In the genomic region with DNA sequence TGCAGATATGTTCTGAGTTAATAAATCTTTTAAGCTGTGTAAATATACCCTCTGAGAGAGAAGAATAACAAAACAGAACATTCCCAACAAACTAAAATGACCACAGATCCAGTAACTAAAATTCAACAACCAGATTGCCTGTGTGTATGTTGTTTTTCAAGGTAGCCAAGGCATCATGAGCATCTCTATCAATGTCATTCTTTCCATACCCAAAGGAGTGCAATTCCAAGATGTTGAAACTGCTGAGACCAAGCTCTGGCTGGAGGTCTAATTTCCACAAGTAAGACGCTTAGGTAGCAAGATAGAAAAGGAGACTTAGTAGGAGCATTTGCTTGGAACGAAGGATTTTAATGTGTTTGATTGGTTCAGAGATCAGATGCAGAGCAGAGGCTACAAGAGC, we compare ENCODE assay signal across 21 cellular contexts.
DNase-seq lines count a peak whose midpoint lies in the region; ATAC-seq and TF ChIP-seq lines count a peak whose summit lies in the region.
"Had no signal": no experiment of that assay in that cellular context is flagged by ENCODE, and none has a peak within 500 bp of the region (broad histone marks: within the 10 kb centered on the region; RNA-seq: fewer than 3 reads in every experiment).

No MANE protein-coding gene starts in this region.

- POLR2A ChIA-PET in IMR-90 (lab: Charles Lee; ENCODE audit: unreplicated experiment), result no interaction called here

- peak overlapping the region; percentile 77; the same call in 1 of the 2 replicates for H3K27ac ChIP-seq in IMR-90 (ENCODE audit: insufficient read depth, low read length)
- H3K27ac ChIP-seq in mesenchymal stem cell (ENCODE audit: low read length, poor library complexity, severe bottlenecking), result no peak overlapping the region
- H3K27ac ChIP-seq in thoracic aorta, result peak overlapping the region; percentile 10 to 33
- H3K27ac ChIP-seq: A549 had no signal

- DNase-seq in IMR-90 (peak; percentile 22), chondrocyte (ENCODE audit: low spot score) (no peak), mesenchymal stem cell (peak; percentile 85), thoracic aorta (ENCODE audit: low spot score) (no peak), glutamatergic neuron (no peak), OCI-M2 (lab: John Stamatoyannopoulos, UW; ENCODE audit: unreplicated experiment) (no peak)
- DNase-seq: C1 segment of cervical spinal cord; CD8-positive, alpha-beta memory T cell; DMS53; EL; KBM-7; MV-4-11; NCI-H1417; NCI-H187 treated with DMSO at 0.1 percent for 48 hours; NCI-H2227 treated with DMSO at 0.1 percent for 48 hours; NCI-H524; NCI-H82; OCI-M1; RPMI8226 had no signal

- H3K4me2 ChIP-seq in IMR-90 (ENCODE audit: low read depth, low read length), result no peak overlapping the region
- H3K4me2 ChIP-seq in mesenchymal stem cell (ENCODE audit: low read length, poor library complexity, severe bottlenecking), result no peak overlapping the region
- H3K4me2 ChIP-seq: A549 had no signal

- dilution Hi-C loops in IMR-90 (cut with HindIII; ENCODE audit: low sequenced_read_pairs, unreplicated experiment), result no loop called here

- CTCF ChIA-PET in IMR-90 (lab: Yijun Ruan, JAX), result interaction anchor here (1.1 kb wide), 1 partner anchor 43 kb away, joined by 3 read pairs; no protein-coding TSS in a partner anchor

- H3K36me3 Mint-ChIP-seq in chondrocyte (ENCODE audit: low read depth) (no peaks in the 10 kb centered on the region), glutamatergic neuron (ENCODE audit: unreplicated experiment) (no peaks in the 10 kb centered on the region)
- H3K36me3 Mint-ChIP-seq: CD8-positive, alpha-beta memory T cell had no signal

- H3K9me1 ChIP-seq in IMR-90 (ENCODE audit: insufficient read depth, low read length), result peaks cover 10% of the 10 kb centered on the region

- TF ChIP-seq RAD21 in IMR-90 (IDR thresholded peaks at IDR 0.05; ENCODE audit: low read length), result no peak

- H4K8ac ChIP-seq in IMR-90 (ENCODE audit: low read depth in 2 of 2, low read length in 2 of 2) (0 out of 4 replicates have a peak overlapping the region, but pooled peaks of 1 of the 2 experiments have one; percentile 32), mesenchymal stem cell (ENCODE audit: low read length) (no peak overlapping the region)

- H3K4me1 Mint-ChIP-seq in chondrocyte (ENCODE audit: low read depth) (peaks cover 51% of the 10 kb centered on the region), glutamatergic neuron (ENCODE audit: low read depth, unreplicated experiment) (peaks cover 10% of the 10 kb centered on the region)
- H3K4me1 Mint-ChIP-seq: CD8-positive, alpha-beta memory T cell had no signal

- TF ChIP-seq CTCF in IMR-90 (conservative IDR thresholded peaks at IDR 0.05; ENCODE audit: low read depth, low read length) (no peak), chondrocyte (IDR thresholded peaks at IDR 0.05) (no peak), thoracic aorta (IDR thresholded peaks at IDR 0.05) (no peak), glutamatergic neuron (IDR thresholded peaks at IDR 0.05; ENCODE audit: partially characterized antibody, unreplicated experiment) (no peak)

- H2AK5ac ChIP-seq in IMR-90 (ENCODE audit: low read depth, low read length) (no peak overlapping the region), mesenchymal stem cell (ENCODE audit: low read length, severe bottlenecking) (no peak overlapping the region)

- no peaks in the 10 kb centered on the region for H3K27me3 Mint-ChIP-seq in chondrocyte (ENCODE audit: low read depth)
- H3K27me3 Mint-ChIP-seq in glutamatergic neuron (ENCODE audit: unreplicated experiment), result no peaks in the 10 kb centered on the region
- H3K27me3 Mint-ChIP-seq: CD8-positive, alpha-beta memory T cell had no signal

- no peak overlapping the region for H3K9ac ChIP-seq in IMR-90 (ENCODE audit: low read depth, low read length)
- H3K9ac ChIP-seq in mesenchymal stem cell (ENCODE audit: low read length), result no peak overlapping the region

- H3K36me3 ChIP-seq in IMR-90 (ENCODE audit: control insufficient read depth, insufficient read depth, low read length) (no peaks in the 10 kb centered on the region), mesenchymal stem cell (ENCODE audit: control insufficient read depth in 1 of 2, insufficient read depth in 2 of 2, low read depth in 1 of 2, low read length in 2 of 2) (peaks cover 0 to 9% of the 10 kb centered on the region in 2 experiments), thoracic aorta (no peaks in the 10 kb centered on the region)

- H3K9me3 Mint-ChIP-seq in chondrocyte (ENCODE audit: low read depth) (no peaks in the 10 kb centered on the region), glutamatergic neuron (ENCODE audit: unreplicated experiment) (no peaks in the 10 kb centered on the region)

- ATAC-seq in IMR-90 (ENCODE audit: low read depth) (no peak; the same call in none of the 2 replicates), thoracic aorta (ENCODE audit: insufficient number of reproducible peaks, low FRiP score, low read depth) (no peak), GM18907 (IDR thresholded peaks at IDR 0.05; ENCODE audit: unreplicated experiment) (no peak)
- ATAC-seq: A549 had no signal

- peak overlapping the region; percentile 24 for H2BK5ac ChIP-seq in IMR-90 (ENCODE audit: low read depth, low read length, poor library complexity, severe bottlenecking)
- no peak overlapping the region for H2BK5ac ChIP-seq in mesenchymal stem cell (ENCODE audit: low read depth, low read length, poor library complexity, severe bottlenecking)

- no peak overlapping the region for H3K56ac ChIP-seq in IMR-90 (ENCODE audit: extremely low read depth, insufficient read depth, low read length)

- intact Hi-C loops in IMR-90 (cut with micrococcal nuclease), result no loop called here

- H4K5ac ChIP-seq in IMR-90 (ENCODE audit: low read depth, low read length), result no peak overlapping the region

- H4K20me1 ChIP-seq in IMR-90 (ENCODE audit: insufficient read depth, low read length), result 0 out of 2 replicates have a peak, but pooled peaks cover 2% of the 10 kb centered on the region

- no CpG with 5 or more reads among the region's 2 CpGs for WGBS in IMR-90 (ENCODE audit: extremely low coverage in 2 of 2, insufficient read length in 1 of 2), 2 experiments
- 52% methylated on average over 2 of the region's 2 CpGs for WGBS in mesenchymal stem cell

- H3K14ac ChIP-seq in IMR-90 (replicated peaks; ENCODE audit: low read depth, low read length) (no peak overlapping the region), mesenchymal stem cell (ENCODE audit: low read length in 2 of 2) (no peak overlapping the region)

- H3K9me3 ChIP-seq in IMR-90 (ENCODE audit: control insufficient read depth, insufficient read depth, low read length), result no peaks in the 10 kb centered on the region
- H3K9me3 ChIP-seq in mesenchymal stem cell (ENCODE audit: control insufficient read depth, low read length), result no peaks in the 10 kb centered on the region
- no peaks in the 10 kb centered on the region for H3K9me3 ChIP-seq in thoracic aorta
- H3K9me3 ChIP-seq: A549 had no signal

- in situ Hi-C loops in IMR-90 (cut with MboI; ENCODE audit: low sequenced_read_pairs), result no loop called here

- peak overlapping the region; percentile 38 for H3K27ac Mint-ChIP-seq in chondrocyte (ENCODE audit: unreplicated experiment)
- no peak overlapping the region for H3K27ac Mint-ChIP-seq in glutamatergic neuron (ENCODE audit: unreplicated experiment)
- H3K27ac Mint-ChIP-seq: CD8-positive, alpha-beta memory T cell had no signal

- H3K27me3 ChIP-seq in IMR-90 (ENCODE audit: control insufficient read depth, insufficient read depth, low read length), result no peaks in the 10 kb centered on the region
- no peaks in the 10 kb centered on the region for H3K27me3 ChIP-seq in mesenchymal stem cell (ENCODE audit: control insufficient read depth in 1 of 2, insufficient read depth in 1 of 2, low read length in 2 of 2)
- H3K27me3 ChIP-seq in thoracic aorta (replicated peaks; ENCODE audit: insufficient read depth), result no peaks in the 10 kb centered on the region

- H3K23ac ChIP-seq in IMR-90 (ENCODE audit: low read depth, low read length), result peak overlapping the region; percentile 35; the same call in 1 of the 2 replicates
- no peak overlapping the region for H3K23ac ChIP-seq in mesenchymal stem cell (ENCODE audit: low read length in 2 of 2)

- TF ChIP-seq POLR2A in IMR-90 (IDR thresholded peaks at IDR 0.05; ENCODE audit: low read depth, low read length), result no peak

- H2AFZ ChIP-seq in IMR-90 (replicated peaks; ENCODE audit: low read length, poor library complexity) (no peak overlapping the region), mesenchymal stem cell (ENCODE audit: low read depth, low read length) (no peak overlapping the region)

- H4K91ac ChIP-seq in IMR-90 (ENCODE audit: insufficient read depth, low read depth, low read length), result no peak overlapping the region
- no peak overlapping the region for H4K91ac ChIP-seq in mesenchymal stem cell (ENCODE audit: low read length)

- H3K4me3 Mint-ChIP-seq in chondrocyte (ENCODE audit: unreplicated experiment) (no peak overlapping the region), glutamatergic neuron (ENCODE audit: unreplicated experiment) (no peak overlapping the region)
- H3K4me3 Mint-ChIP-seq: CD8-positive, alpha-beta memory T cell had no signal

- H2BK15ac ChIP-seq in IMR-90 (ENCODE audit: low read depth, low read length), result no peak overlapping the region
- no peak overlapping the region for H2BK15ac ChIP-seq in mesenchymal stem cell (ENCODE audit: low read depth, poor library complexity, severe bottlenecking)

- peak overlapping the region; percentile 46; the same call in 1 of the 2 replicates for H2BK20ac ChIP-seq in IMR-90 (ENCODE audit: low read depth, low read length)

- no TSS peak for BruUV-seq in IMR-90 (replicated peaks; lab: Mats Ljungman, UMichigan)

- H3K4me3 ChIP-seq in IMR-90 (ENCODE audit: insufficient read depth, low read depth, low read length) (no peak overlapping the region), mesenchymal stem cell (ENCODE audit: insufficient read depth in 1 of 2, low read depth in 1 of 2, low read length in 2 of 2) (no peak overlapping the region), thoracic aorta (no peak overlapping the region)
- H3K4me3 ChIP-seq: A549 had no signal

- no peak overlapping the region for H3K4ac ChIP-seq in IMR-90 (ENCODE audit: low read depth, low read length)
- H3K4ac ChIP-seq in mesenchymal stem cell (ENCODE audit: low read depth in 1 of 2, low read length in 2 of 2), result peak overlapping the region in 1 of 2 experiments; percentile 9

- H3K4me1 ChIP-seq in IMR-90 (ENCODE audit: control insufficient read depth, insufficient read depth, low read length), result peaks cover 13% of the 10 kb centered on the region
- peaks cover 2% of the 10 kb centered on the region for H3K4me1 ChIP-seq in mesenchymal stem cell (ENCODE audit: control insufficient read depth, insufficient read depth, low read depth, low read length)
- H3K4me1 ChIP-seq in thoracic aorta (ENCODE audit: control insufficient read depth in 1 of 2, low read depth in 2 of 2), result peaks cover 23 to 46% of the 10 kb centered on the region in 2 donors
- H3K4me1 ChIP-seq: A549 had no signal

- H3K18ac ChIP-seq in IMR-90 (ENCODE audit: low read depth, low read length), result peak overlapping the region; percentile 86; the same call in 1 of the 2 replicates
- peak overlapping the region; percentile 34 to 71 for H3K18ac ChIP-seq in mesenchymal stem cell (ENCODE audit: low read depth in 1 of 2, low read length in 2 of 2)

- H3K79me1 ChIP-seq in IMR-90 (ENCODE audit: low read depth in 1 of 2, low read length in 2 of 2) (peaks cover 7 to 15% of the 10 kb centered on the region in 2 experiments; a peak in 3 of 4 replicates), mesenchymal stem cell (replicated peaks; ENCODE audit: low read length, poor library complexity, severe bottlenecking) (peaks cover 14% of the 10 kb centered on the region)

- H2AK9ac ChIP-seq in IMR-90 (replicated peaks; ENCODE audit: low read depth, low read length, poor library complexity), result no peak overlapping the region

- H2BK120ac ChIP-seq in IMR-90 (ENCODE audit: low read depth, low read length), result peak overlapping the region; percentile 51; the same call in 1 of the 2 replicates
- H2BK120ac ChIP-seq in mesenchymal stem cell (ENCODE audit: low read depth, low read length), result no peak overlapping the region

- H2BK12ac ChIP-seq in mesenchymal stem cell (ENCODE audit: low read length in 2 of 2), result no peak overlapping the region

Comparison
In these comparisons a context has a peak if more than half of its experiments do, and no peak if none do; other contexts are left out.
1. DNase-seq: peak in IMR-90 (single experiment) and mesenchymal stem cell (single experiment); none in chondrocyte (single experiment), thoracic aorta (single experiment), glutamatergic neuron (single experiment) and OCI-M2 (single experiment).